ENCODE assay signal across 2 cellular contexts in genomic region chr12:45407188-45407850, GRCh38.
TF ChIP-seq lines count a peak whose summit lies in the region.

No MANE protein-coding gene starts in this region.

TF ChIP-seq in liver, 16 proteins besides CTCF, POLR2A, EP300 and RAD21 (continued from another document):
- TF ChIP-seq HNF4A (conservative IDR thresholded peaks at IDR 0.05) (peak; percentile 50 to 76), FOXA2 (IDR thresholded peaks at IDR 0.05) (peak; percentile 97), ZBTB33 (IDR thresholded peaks at IDR 0.05) (peak; percentile 48), RXRA (IDR thresholded peaks at IDR 0.05) (peak; percentile 86 to 91), ATF3 (IDR thresholded peaks at IDR 0.05) (peak; percentile 57), MAX (IDR thresholded peaks at IDR 0.05) (peak; percentile 78), REST (IDR thresholded peaks at IDR 0.05) (peak; percentile 54), TAF1 (conservative IDR thresholded peaks at IDR 0.05) (no peak), YY1 (IDR thresholded peaks at IDR 0.05) (peak; percentile 70), EGR1 (IDR thresholded peaks at IDR 0.05; ENCODE audit: low read depth in 2 of 2) (no peak), HNF4G (IDR thresholded peaks at IDR 0.05) (no peak), SP1 (IDR thresholded peaks at IDR 0.05) (peak; percentile 75)
TF ChIP-seq in liver: peak in this region for 12.

TF ChIP-seq in HepG2, 621 proteins besides CTCF, POLR2A, EP300 and RAD21:
- TF ChIP-seq ZNF704 (CRISPR knock-in tag; IDR thresholded peaks at IDR 0.05; ENCODE audit: borderline replicate concordance) (no peak), ZNF333 (CRISPR knock-in tag; IDR thresholded peaks at IDR 0.05; ENCODE audit: borderline replicate concordance) (no peak), CSRNP1 (CRISPR knock-in tag; IDR thresholded peaks at IDR 0.05) (no peak), FOXO4 (CRISPR knock-in tag; conservative IDR thresholded peaks at IDR 0.05) (no peak), ZNF747 (CRISPR knock-in tag; IDR thresholded peaks at IDR 0.05; ENCODE audit: borderline replicate concordance) (no peak), PAF1 (CRISPR knock-in tag; IDR thresholded peaks at IDR 0.05) (no peak), ZNF652 (CRISPR knock-in tag; IDR thresholded peaks at IDR 0.05; ENCODE audit: borderline replicate concordance, low read depth) (no peak), THAP11 (CRISPR knock-in tag; IDR thresholded peaks at IDR 0.05) (no peak), ZNF354B (CRISPR knock-in tag; IDR thresholded peaks at IDR 0.05) (no peak), SMARCE1 (IDR thresholded peaks at IDR 0.05; ENCODE audit: borderline replicate concordance) (no peak), MIXL1 (CRISPR knock-in tag; IDR thresholded peaks at IDR 0.05) (no peak), IRF2 (CRISPR knock-in tag; IDR thresholded peaks at IDR 0.05) (no peak), ZNF691 (CRISPR knock-in tag; IDR thresholded peaks at IDR 0.05; ENCODE audit: borderline replicate concordance, low read depth) (no peak), MYC (CRISPR knock-in tag; IDR thresholded peaks at IDR 0.05; ENCODE audit: borderline replicate concordance) (no peak), TBP (CRISPR knock-in tag; IDR thresholded peaks at IDR 0.05) (no peak), ZNF619 (CRISPR knock-in tag; IDR thresholded peaks at IDR 0.05) (no peak)
